ENCODE assay signal across 9 cellular contexts in genomic region chrX:103554687-103555417, GRCh38. TPM values are rescaled to one million over a fixed set of nuclear protein-coding genes. Genes with fewer than 3 reads are reported as not detected.
DNase-seq lines count a peak whose midpoint lies in the region; ATAC-seq, FAIRE-seq and TF ChIP-seq lines count a peak whose summit lies in the region.
"Had no signal": no experiment of that assay in that cellular context is flagged by ENCODE, and none has a peak within 500 bp of the region (broad histone marks: within the 10 kb centered on the region; RNA-seq: fewer than 3 reads in every experiment).

No MANE protein-coding gene starts in this region.

- no peak for TF ChIP-seq CTCF in K562 (IDR thresholded peaks at IDR 0.05 in 2 of 3, conservative IDR thresholded peaks at IDR 0.05 in 1 of 3; ENCODE audit: insufficient read depth in 2 of 3, low read depth in 1 of 3, low read length in 3 of 3)

- no TSS peak for BruUV-seq in K562 (replicated peaks; lab: Mats Ljungman, UMichigan)

- H3K36me3 ChIP-seq in K562 (ENCODE audit: control insufficient read depth, insufficient read depth, low read length), result no peaks in the 10 kb centered on the region

- FAIRE-seq in K562 (lab: Jason Lieb, UNC), result peak; percentile 80

- POLR2A ChIA-PET in K562 (lab: Yijun Ruan, JAX), result interaction anchor here (0.6 kb wide), 1 partner anchor 30 kb away, joined by 3 read pairs; no protein-coding TSS in a partner anchor

- 2% methylated on average over 17 of the region's 19 CpGs for WGBS in K562 (ENCODE audit: insufficient coverage, low coverage, missing lambda C conversion rate)

- H3K9me3 ChIP-seq in K562 (replicated peaks; ENCODE audit: control insufficient read depth, insufficient read depth, low read depth, low read length), result no peaks in the 10 kb centered on the region
- H3K9me3 ChIP-seq: A549 had no signal

- peak overlapping the region in 5 of 6 donors; percentile 19 to 83 (median 78) for H3K27ac Mint-ChIP-seq in immature natural killer cell

- H3K9ac ChIP-seq in K562 (ENCODE audit: insufficient read depth in 1 of 2, low read depth in 2 of 2, low read length in 2 of 2), result peak overlapping the region; percentile 60 to 65; a peak in 3 of 4 replicates

- H2AFZ ChIP-seq in K562 (ENCODE audit: low read depth, low read length), result peak overlapping the region; percentile 92

- no peaks in the 10 kb centered on the region for H3K4me1 ChIP-seq in K562 (replicated peaks in 1 of 2; ENCODE audit: control insufficient read depth in 2 of 2, insufficient read depth in 2 of 2, low read length in 2 of 2)

- H3K4me3 Mint-ChIP-seq in immature natural killer cell, result peak overlapping the region; percentile 79 to 86 (median 82)

- H4K20me1 ChIP-seq in K562 (replicated peaks; ENCODE audit: control insufficient read depth, insufficient read depth, low read length), result no peaks in the 10 kb centered on the region

- no peaks in the 10 kb centered on the region for H3K79me2 ChIP-seq in K562 (ENCODE audit: control insufficient read depth, insufficient read depth, low read length)

- TF ChIP-seq EP300 in K562 (IDR thresholded peaks at IDR 0.05; ENCODE audit: low read length), result no peak

- H3K9me3 Mint-ChIP-seq in immature natural killer cell, result no peaks in the 10 kb centered on the region

- H3K27ac ChIP-seq in K562 (ENCODE audit: extremely low read depth, low read depth, low read length), result peak overlapping the region; percentile 15; the same call in 1 of the 3 replicates
- H3K27ac ChIP-seq: A549 had no signal

- TF ChIP-seq POLR2A in K562 (conservative IDR thresholded peaks at IDR 0.05), result peak; percentile 51; the same call in 1 of the 2 replicates

- H3K4me1 Mint-ChIP-seq in immature natural killer cell, result peaks cover 6 to 10% of the 10 kb centered on the region in 2 donors

- no peaks in the 10 kb centered on the region for H3K9me1 ChIP-seq in K562 (ENCODE audit: control insufficient read depth, insufficient read depth, low read length)

- DNase-seq in NCI-H748 (lab: John Stamatoyannopoulos, UW; ENCODE audit: unreplicated experiment) (peak; percentile 10), NCI-H748 treated with DMSO at 0.1 percent for 48 hours (lab: John Stamatoyannopoulos, UW) (no peak), T-helper 2 cell (peak in 4 of 5 experiments; percentile 31 to 81 (median 40)), K562 (ENCODE audit: extremely low read depth in 1 of 4, low spot score in 3 of 4) (peak; percentile 13 to 78 (median 40)), immature natural killer cell (peak; percentile 28 to 54 (median 52)), cortex of kidney (lab: John Stamatoyannopoulos, UW) (no peak)
- DNase-seq in stimulated activated CD4-positive, alpha-beta T cell treated with anti-CD3 and anti-CD28 coated beads, Interleukin-2, amount 100 ng/mL, for 24 hours, result peak; percentile 66 to 68

- ATAC-seq in HG03135 (IDR thresholded peaks at IDR 0.05; ENCODE audit: unreplicated experiment), result peak; percentile 94
- peak; percentile 87 for ATAC-seq in K562
- ATAC-seq: A549 had no signal

- peak overlapping the region; percentile 50 for H3K4me3 ChIP-seq in K562
- H3K4me3 ChIP-seq: A549 had no signal

- CTCF ChIA-PET in K562 (lab: Yijun Ruan, JAX; ENCODE audit: low intra/inter-chr PET ratio), result no interaction called here

- H3K4me2 ChIP-seq in K562 (ENCODE audit: insufficient read depth, low read length), result peak overlapping the region; percentile 87
- H3K4me2 ChIP-seq: A549 had no signal

- TF ChIP-seq RAD21 in K562 (CRISPR knock-in tag; conservative IDR thresholded peaks at IDR 0.05 in 1 of 2, IDR thresholded peaks at IDR 0.05 in 1 of 2), result no peak

- intact Hi-C loops in K562 (cut with micrococcal nuclease), result no loop called here

- H3K36me3 Mint-ChIP-seq in immature natural killer cell, result no peaks in the 10 kb centered on the region

- in situ Hi-C loops in K562 (cut with MboI), result no loop called here

- peaks cover 3 to 18% (median 5%) of the 10 kb centered on the region in 3 donors for H3K27me3 Mint-ChIP-seq in immature natural killer cell (ENCODE audit: low read depth in 3 of 3)

- no peaks in the 10 kb centered on the region for H3K27me3 ChIP-seq in K562 (ENCODE audit: control insufficient read depth in 2 of 2, insufficient read depth in 2 of 2, low read length in 2 of 2)

TF ChIP-seq in K562, 482 proteins besides CTCF, POLR2A, EP300 and RAD21 (continues in another document):
- TF ChIP-seq JUND (IDR thresholded peaks at IDR 0.05; ENCODE audit: borderline replicate concordance, low read depth, low read length) (peak; percentile 31; the same call in 1 of the 2 replicates), JUND (tag; IDR thresholded peaks at IDR 0.05; ENCODE audit: borderline replicate concordance, low read depth, low read length) (0 out of 3 replicates have a peak, but pooled peaks have one; percentile 26), CSDE1 (IDR thresholded peaks at IDR 0.05) (peak in 1 of 2 experiments; percentile 93; a peak in 2 of 4 replicates), HCFC1 (IDR thresholded peaks at IDR 0.05; ENCODE audit: low read depth, low read length) (peak; percentile 62), PHB2 (IDR thresholded peaks at IDR 0.05; ENCODE audit: low read depth) (no peak), MTF1 (CRISPR knock-in tag; IDR thresholded peaks at IDR 0.05; ENCODE audit: borderline replicate concordance) (no peak), SUPT5H (IDR thresholded peaks at IDR 0.05) (peak; percentile 33; the same call in 1 of the 2 replicates), MTA1 (IDR thresholded peaks at IDR 0.05; ENCODE audit: borderline replicate concordance) (peak; percentile 96), CREB1 (IDR thresholded peaks at IDR 0.05) (peak; percentile 96), CREB1 (CRISPR knock-in tag; IDR thresholded peaks at IDR 0.05) (peak; percentile 94)

RNA-seq across cellular contexts. Expression of gene TCEAL4, which starts 30.5 kb away (rescaled TPM):
- not detected in 2 replicates for total RNA-seq in K562 (2011; cell fraction: chromatin; rRNA removed; ENCODE audit: low replicate concordance)
- not detected in 2 replicates for total RNA-seq in K562 (2011; cell fraction: nucleolus; rRNA removed)
- not detected in 2 replicates for total RNA-seq in K562 (2011; cell fraction: nucleoplasm; rRNA removed)
- total RNA-seq in K562 (2014; rRNA removed), result 3.9 and 4.0 TPM in 2 replicates
- 7.0 and 8.3 TPM in 2 replicates for total RNA-seq in K562 (2014; rRNA removed; fragmentation: Illumina TruSeq; extraction: Trizol)
- total RNA-seq in K562 (2015; rRNA removed; fragmentation: Illumina TruSeq; extraction: Trizol), result 7.9 and 8.4 TPM in 2 replicates
- 2.9 and 3.1 TPM in 2 replicates for total RNA-seq in K562 (2021)
- 0.36 and 0.37 TPM in 2 replicates for polyA plus RNA-seq in K562 (2011; rRNA removed)
- 0.34 TPM in 1 of 2 replicates, not detected in the other for polyA plus RNA-seq in K562 (2011; cell fraction: cytosol; rRNA removed)
- 0.27 TPM in 1 of 2 replicates, not detected in the other for polyA plus RNA-seq in K562 (2011; cell fraction: nucleus; rRNA removed)
- polyA plus RNA-seq in K562 (2012), result 9.3 and 12.4 TPM in 2 replicates
- 9.3 and 12.3 TPM in 2 replicates for polyA plus RNA-seq in K562 (2014; fragmentation: Illumina TruSeq; extraction: Trizol)
- polyA plus RNA-seq in K562 (2014; fragmentation: Nextera tagmentation; extraction: Ambion mirVana), result 1 to 10 TPM; 6.9 to 9.1 TPM
- polyA plus RNA-seq in K562 (2014; rRNA removed), result 7.3 and 8.9 TPM in 2 replicates
- 0.39 TPM in 1 of 2 replicates, not detected in the other for polyA minus RNA-seq in K562 (2011; rRNA and poly(A)+ RNA removed)
- not detected in 2 replicates for polyA minus RNA-seq in K562 (2011; cell fraction: cytosol; rRNA and poly(A)+ RNA removed)
- 0.44 and 0.54 TPM in 2 replicates for polyA minus RNA-seq in K562 (2011; cell fraction: nucleus; rRNA and poly(A)+ RNA removed)
- 10 to 100 TPM in 1 of 3 donors, 1 to 10 TPM in 2; 1.6 to 10.8 (median 4.8) TPM for polyA plus RNA-seq in immature natural killer cell

RNA-seq across cellular contexts. Expression of gene RAB40A, which starts 35.6 kb away (rescaled TPM):
- 0.09 and 0.83 TPM in 2 replicates for total RNA-seq in K562 (2011; cell fraction: chromatin; rRNA removed; ENCODE audit: low replicate concordance)
- not detected in 2 replicates for total RNA-seq in K562 (2011; cell fraction: nucleolus; rRNA removed)
- 0.37 and 0.92 TPM in 2 replicates for total RNA-seq in K562 (2011; cell fraction: nucleoplasm; rRNA removed)
- total RNA-seq in K562 (2014; rRNA removed) (0.08 TPM in 1 of 2 replicates, not detected in the other), K562 (2014; rRNA removed; fragmentation: Illumina TruSeq; extraction: Trizol) (0.06 and 0.07 TPM in 2 replicates), K562 (2015; rRNA removed; fragmentation: Illumina TruSeq; extraction: Trizol) (0.14 TPM in 1 of 2 replicates, not detected in the other), K562 (2021) (not detected in 2 replicates)
- polyA plus RNA-seq in K562 (2011; rRNA removed) (0.04 and 0.08 TPM in 2 replicates), K562 (2014; fragmentation: Illumina TruSeq; extraction: Trizol) (not detected in 2 replicates), K562 (2014; fragmentation: Nextera tagmentation; extraction: Ambion mirVana) (under 1 TPM; 0.11 to 0.15 TPM), K562 (2014; rRNA removed) (0.09 and 0.18 TPM in 2 replicates), immature natural killer cell (not detected)
- polyA plus RNA-seq in K562 (2011; cell fraction: cytosol; rRNA removed), result 0.07 TPM in 1 of 2 replicates, not detected in the other
- 0.15 and 0.54 TPM in 2 replicates for polyA plus RNA-seq in K562 (2011; cell fraction: nucleus; rRNA removed)
- polyA plus RNA-seq in K562 (2012), result 0.43 and 1.1 TPM in 2 replicates
- not detected in 2 replicates for polyA minus RNA-seq in K562 (2011; rRNA and poly(A)+ RNA removed)
- not detected in 2 replicates for polyA minus RNA-seq in K562 (2011; cell fraction: cytosol; rRNA and poly(A)+ RNA removed)
- polyA minus RNA-seq in K562 (2011; cell fraction: nucleus; rRNA and poly(A)+ RNA removed), result 0.11 and 0.27 TPM in 2 replicates

RNA-seq across cellular contexts. Expression of gene TCEAL3, which starts 52.9 kb away (rescaled TPM):
- not detected in 2 replicates for total RNA-seq in K562 (2011; cell fraction: chromatin; rRNA removed; ENCODE audit: low replicate concordance)
- total RNA-seq in K562 (2011; cell fraction: nucleolus; rRNA removed), result not detected in 2 replicates
- total RNA-seq in K562 (2011; cell fraction: nucleoplasm; rRNA removed), result not detected in 2 replicates
- total RNA-seq in K562 (2014; rRNA removed), result not detected in 2 replicates
- total RNA-seq in K562 (2014; rRNA removed; fragmentation: Illumina TruSeq; extraction: Trizol), result not detected in 2 replicates
- total RNA-seq in K562 (2015; rRNA removed; fragmentation: Illumina TruSeq; extraction: Trizol), result not detected in 2 replicates
- total RNA-seq in K562 (2021), result not detected in 2 replicates
- not detected in 2 replicates for polyA plus RNA-seq in K562 (2011; rRNA removed)
- not detected in 2 replicates for polyA plus RNA-seq in K562 (2011; cell fraction: cytosol; rRNA removed)
- polyA plus RNA-seq in K562 (2011; cell fraction: nucleus; rRNA removed), result not detected in 2 replicates
- not detected in 2 replicates for polyA plus RNA-seq in K562 (2012)
- not detected in 2 replicates for polyA plus RNA-seq in K562 (2014; fragmentation: Illumina TruSeq; extraction: Trizol)
- polyA plus RNA-seq in K562 (2014; fragmentation: Nextera tagmentation; extraction: Ambion mirVana), result not detected
- not detected in 2 replicates for polyA plus RNA-seq in K562 (2014; rRNA removed)
- not detected in 2 replicates for polyA minus RNA-seq in K562 (2011; rRNA and poly(A)+ RNA removed)
- polyA minus RNA-seq in K562 (2011; cell fraction: cytosol; rRNA and poly(A)+ RNA removed), result not detected in 2 replicates
- not detected in 2 replicates for polyA minus RNA-seq in K562 (2011; cell fraction: nucleus; rRNA and poly(A)+ RNA removed)
- polyA plus RNA-seq in immature natural killer cell, result 10 to 100 TPM in 2 of 3 donors, 1 to 10 TPM in 1; 6.8 to 11.4 (median 10.6) TPM

Comparison
In these comparisons a context has a peak if more than half of its experiments do, and no peak if none do; other contexts are left out.
1. DNase-seq: peak in NCI-H748 (single experiment), T-helper 2 cell (4 of 5), K562 (4 of 4), immature natural killer cell (3 of 3) and stimulated activated CD4-positive, alpha-beta T cell treated with anti-CD3 and anti-CD28 coated beads, Interleukin-2, amount 100 ng/mL, for 24 hours (2 of 2); none in NCI-H748 treated with DMSO at 0.1 percent for 48 hours (single experiment) and cortex of kidney (single experiment).
2. RNA of gene TCEAL3, which starts 52.9 kb away (polyA plus RNA-seq): 6.8 to 11.4 TPM in immature natural killer cell; not detected in K562; every median in the first group is over 4 times any median in the second.